In the genomic region with DNA sequence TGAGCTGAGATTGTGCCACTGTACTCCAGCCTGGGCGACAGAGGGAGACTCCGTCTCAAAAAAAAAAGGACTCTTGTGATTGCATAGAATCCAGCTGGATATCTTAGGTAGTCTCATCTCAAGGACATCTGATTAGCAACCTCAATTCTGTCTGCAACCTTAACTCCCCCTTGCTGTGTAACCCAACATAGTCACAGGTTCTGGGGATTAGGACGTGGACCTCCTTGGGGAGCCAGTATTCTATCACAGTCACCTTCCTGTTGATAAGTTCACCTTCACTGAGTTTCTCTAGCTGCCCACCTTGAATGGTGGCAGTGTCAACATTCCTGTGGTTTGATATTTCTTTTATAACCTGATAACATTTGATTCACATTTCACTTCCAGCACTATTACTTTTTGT, we compare ENCODE assay signal across 1 cellular context.
TF ChIP-seq lines count a peak whose summit lies in the region.

No MANE protein-coding gene starts in this region.

TF ChIP-seq in K562, 482 proteins besides CTCF, POLR2A, EP300 and RAD21:
- TF ChIP-seq, protein P1, sequence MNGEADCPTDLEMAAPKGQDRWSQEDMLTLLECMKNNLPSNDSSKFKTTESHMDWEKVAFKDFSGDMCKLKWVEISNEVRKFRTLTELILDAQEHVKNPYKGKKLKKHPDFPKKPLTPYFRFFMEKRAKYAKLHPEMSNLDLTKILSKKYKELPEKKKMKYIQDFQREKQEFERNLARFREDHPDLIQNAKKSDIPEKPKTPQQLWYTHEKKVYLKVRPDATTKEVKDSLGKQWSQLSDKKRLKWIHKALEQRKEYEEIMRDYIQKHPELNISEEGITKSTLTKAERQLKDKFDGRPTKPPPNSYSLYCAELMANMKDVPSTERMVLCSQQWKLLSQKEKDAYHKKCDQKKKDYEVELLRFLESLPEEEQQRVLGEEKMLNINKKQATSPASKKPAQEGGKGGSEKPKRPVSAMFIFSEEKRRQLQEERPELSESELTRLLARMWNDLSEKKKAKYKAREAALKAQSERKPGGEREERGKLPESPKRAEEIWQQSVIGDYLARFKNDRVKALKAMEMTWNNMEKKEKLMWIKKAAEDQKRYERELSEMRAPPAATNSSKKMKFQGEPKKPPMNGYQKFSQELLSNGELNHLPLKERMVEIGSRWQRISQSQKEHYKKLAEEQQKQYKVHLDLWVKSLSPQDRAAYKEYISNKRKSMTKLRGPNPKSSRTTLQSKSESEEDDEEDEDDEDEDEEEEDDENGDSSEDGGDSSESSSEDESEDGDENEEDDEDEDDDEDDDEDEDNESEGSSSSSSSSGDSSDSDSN (IDR thresholded peaks at IDR 0.05; ENCODE audit: borderline replicate concordance in 1 of 2, low read depth in 2 of 2, low read length in 2 of 2), result no peak
- 0 out of 2 replicates have a peak, but pooled peaks have one; percentile 28 for TF ChIP-seq ESRRA (IDR thresholded peaks at IDR 0.05; ENCODE audit: borderline replicate concordance, low read depth)
